3 cellular contexts compared by ENCODE assay signal in the genomic region with DNA sequence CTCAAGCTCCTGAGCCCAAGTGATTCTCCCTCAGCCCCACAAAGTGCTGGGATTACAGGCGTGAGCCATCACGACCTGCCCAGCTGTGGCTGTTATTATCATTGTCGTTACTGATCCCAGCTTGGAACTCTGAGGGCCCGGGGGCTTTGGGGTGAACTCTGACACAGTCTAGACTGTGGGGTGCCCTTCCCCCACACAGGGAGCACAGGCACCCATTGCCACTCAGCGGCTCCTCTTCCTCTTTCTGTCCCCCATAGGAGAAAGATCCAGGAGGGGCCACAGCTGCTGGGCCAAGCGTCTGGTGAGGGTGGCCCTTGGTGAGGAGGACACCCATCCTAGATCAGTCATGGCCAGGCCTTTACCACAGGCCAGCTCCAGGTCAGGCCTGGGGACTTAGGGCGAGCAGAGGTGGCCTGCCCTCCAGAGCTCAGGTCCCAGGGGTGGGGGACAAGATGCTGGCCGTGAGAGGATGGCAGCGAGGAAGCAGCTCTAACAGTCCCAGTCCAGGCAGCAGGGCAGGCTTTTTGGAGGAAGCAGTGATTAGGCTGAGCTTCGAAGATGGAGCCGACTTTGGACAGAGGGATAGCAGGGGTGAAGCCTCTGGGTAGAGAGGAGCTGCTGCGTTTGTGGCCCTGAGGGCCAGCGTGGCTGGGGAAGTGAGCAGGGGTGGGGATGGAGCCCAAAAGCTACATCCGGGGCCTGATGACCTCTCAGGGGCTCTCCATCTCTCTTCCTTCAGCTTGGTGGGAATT.
TF ChIP-seq lines count a peak whose summit lies in the region.

No MANE protein-coding gene starts in this region.

TF ChIP-seq in HEK293, 187 proteins besides CTCF, POLR2A, EP300 and RAD21:
- TF ChIP-seq, protein P1, sequence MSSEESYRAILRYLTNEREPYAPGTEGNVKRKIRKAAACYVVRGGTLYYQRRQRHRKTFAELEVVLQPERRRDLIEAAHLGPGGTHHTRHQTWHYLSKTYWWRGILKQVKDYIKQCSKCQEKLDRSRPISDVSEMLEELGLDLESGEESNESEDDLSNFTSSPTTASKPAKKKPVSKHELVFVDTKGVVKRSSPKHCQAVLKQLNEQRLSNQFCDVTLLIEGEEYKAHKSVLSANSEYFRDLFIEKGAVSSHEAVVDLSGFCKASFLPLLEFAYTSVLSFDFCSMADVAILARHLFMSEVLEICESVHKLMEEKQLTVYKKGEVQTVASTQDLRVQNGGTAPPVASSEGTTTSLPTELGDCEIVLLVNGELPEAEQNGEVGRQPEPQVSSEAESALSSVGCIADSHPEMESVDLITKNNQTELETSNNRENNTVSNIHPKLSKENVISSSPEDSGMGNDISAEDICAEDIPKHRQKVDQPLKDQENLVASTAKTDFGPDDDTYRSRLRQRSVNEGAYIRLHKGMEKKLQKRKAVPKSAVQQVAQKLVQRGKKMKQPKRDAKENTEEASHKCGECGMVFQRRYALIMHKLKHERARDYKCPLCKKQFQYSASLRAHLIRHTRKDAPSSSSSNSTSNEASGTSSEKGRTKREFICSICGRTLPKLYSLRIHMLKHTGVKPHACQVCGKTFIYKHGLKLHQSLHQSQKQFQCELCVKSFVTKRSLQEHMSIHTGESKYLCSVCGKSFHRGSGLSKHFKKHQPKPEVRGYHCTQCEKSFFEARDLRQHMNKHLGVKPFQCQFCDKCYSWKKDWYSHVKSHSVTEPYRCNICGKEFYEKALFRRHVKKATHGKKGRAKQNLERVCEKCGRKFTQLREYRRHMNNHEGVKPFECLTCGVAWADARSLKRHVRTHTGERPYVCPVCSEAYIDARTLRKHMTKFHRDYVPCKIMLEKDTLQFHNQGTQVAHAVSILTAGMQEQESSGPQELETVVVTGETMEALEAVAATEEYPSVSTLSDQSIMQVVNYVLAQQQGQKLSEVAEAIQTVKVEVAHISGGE (tag by site-specific recombination; conservative IDR thresholded peaks at IDR 0.05; ENCODE audit: low read depth), result no peak
- TF ChIP-seq ZNF658 (tag by site-specific recombination; IDR thresholded peaks at IDR 0.05) (no peak), ZNF223 (tag by site-specific recombination; IDR thresholded peaks at IDR 0.05) (no peak), ZNF138 (tag by site-specific recombination; IDR thresholded peaks at IDR 0.05; ENCODE audit: borderline replicate concordance) (no peak), ZNF24 (tag by site-specific recombination; IDR thresholded peaks at IDR 0.05) (no peak), ZNF677 (tag by site-specific recombination; IDR thresholded peaks at IDR 0.05) (no peak), MYNN (tag by site-specific recombination; IDR thresholded peaks at IDR 0.05; ENCODE audit: borderline replicate concordance) (no peak), ZNF335 (tag by site-specific recombination; conservative IDR thresholded peaks at IDR 0.05) (0 out of 2 replicates have a peak, but pooled peaks have one; percentile 38)

TF ChIP-seq in K562, 482 proteins besides CTCF, POLR2A, EP300 and RAD21 (continues in another document):
- no peak for TF ChIP-seq ZNF57 (CRISPR knock-in tag; IDR thresholded peaks at IDR 0.05)
- peak; percentile 11; the same call in 1 of the 2 replicates for TF ChIP-seq ZNF239 (CRISPR knock-in tag; IDR thresholded peaks at IDR 0.05)
- TF ChIP-seq, protein P2, sequence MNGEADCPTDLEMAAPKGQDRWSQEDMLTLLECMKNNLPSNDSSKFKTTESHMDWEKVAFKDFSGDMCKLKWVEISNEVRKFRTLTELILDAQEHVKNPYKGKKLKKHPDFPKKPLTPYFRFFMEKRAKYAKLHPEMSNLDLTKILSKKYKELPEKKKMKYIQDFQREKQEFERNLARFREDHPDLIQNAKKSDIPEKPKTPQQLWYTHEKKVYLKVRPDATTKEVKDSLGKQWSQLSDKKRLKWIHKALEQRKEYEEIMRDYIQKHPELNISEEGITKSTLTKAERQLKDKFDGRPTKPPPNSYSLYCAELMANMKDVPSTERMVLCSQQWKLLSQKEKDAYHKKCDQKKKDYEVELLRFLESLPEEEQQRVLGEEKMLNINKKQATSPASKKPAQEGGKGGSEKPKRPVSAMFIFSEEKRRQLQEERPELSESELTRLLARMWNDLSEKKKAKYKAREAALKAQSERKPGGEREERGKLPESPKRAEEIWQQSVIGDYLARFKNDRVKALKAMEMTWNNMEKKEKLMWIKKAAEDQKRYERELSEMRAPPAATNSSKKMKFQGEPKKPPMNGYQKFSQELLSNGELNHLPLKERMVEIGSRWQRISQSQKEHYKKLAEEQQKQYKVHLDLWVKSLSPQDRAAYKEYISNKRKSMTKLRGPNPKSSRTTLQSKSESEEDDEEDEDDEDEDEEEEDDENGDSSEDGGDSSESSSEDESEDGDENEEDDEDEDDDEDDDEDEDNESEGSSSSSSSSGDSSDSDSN (IDR thresholded peaks at IDR 0.05; ENCODE audit: borderline replicate concordance in 1 of 2, low read depth in 2 of 2, low read length in 2 of 2), result 0 out of 4 replicates have a peak, but pooled peaks of 1 of the 2 experiments have one; percentile 22
- no peak for TF ChIP-seq ZNF217 (CRISPR knock-in tag; IDR thresholded peaks at IDR 0.05)
- TF ChIP-seq SRSF3 (IDR thresholded peaks at IDR 0.05; ENCODE audit: insufficient read depth, low read length), result no peak
- TF ChIP-seq, protein P3, sequence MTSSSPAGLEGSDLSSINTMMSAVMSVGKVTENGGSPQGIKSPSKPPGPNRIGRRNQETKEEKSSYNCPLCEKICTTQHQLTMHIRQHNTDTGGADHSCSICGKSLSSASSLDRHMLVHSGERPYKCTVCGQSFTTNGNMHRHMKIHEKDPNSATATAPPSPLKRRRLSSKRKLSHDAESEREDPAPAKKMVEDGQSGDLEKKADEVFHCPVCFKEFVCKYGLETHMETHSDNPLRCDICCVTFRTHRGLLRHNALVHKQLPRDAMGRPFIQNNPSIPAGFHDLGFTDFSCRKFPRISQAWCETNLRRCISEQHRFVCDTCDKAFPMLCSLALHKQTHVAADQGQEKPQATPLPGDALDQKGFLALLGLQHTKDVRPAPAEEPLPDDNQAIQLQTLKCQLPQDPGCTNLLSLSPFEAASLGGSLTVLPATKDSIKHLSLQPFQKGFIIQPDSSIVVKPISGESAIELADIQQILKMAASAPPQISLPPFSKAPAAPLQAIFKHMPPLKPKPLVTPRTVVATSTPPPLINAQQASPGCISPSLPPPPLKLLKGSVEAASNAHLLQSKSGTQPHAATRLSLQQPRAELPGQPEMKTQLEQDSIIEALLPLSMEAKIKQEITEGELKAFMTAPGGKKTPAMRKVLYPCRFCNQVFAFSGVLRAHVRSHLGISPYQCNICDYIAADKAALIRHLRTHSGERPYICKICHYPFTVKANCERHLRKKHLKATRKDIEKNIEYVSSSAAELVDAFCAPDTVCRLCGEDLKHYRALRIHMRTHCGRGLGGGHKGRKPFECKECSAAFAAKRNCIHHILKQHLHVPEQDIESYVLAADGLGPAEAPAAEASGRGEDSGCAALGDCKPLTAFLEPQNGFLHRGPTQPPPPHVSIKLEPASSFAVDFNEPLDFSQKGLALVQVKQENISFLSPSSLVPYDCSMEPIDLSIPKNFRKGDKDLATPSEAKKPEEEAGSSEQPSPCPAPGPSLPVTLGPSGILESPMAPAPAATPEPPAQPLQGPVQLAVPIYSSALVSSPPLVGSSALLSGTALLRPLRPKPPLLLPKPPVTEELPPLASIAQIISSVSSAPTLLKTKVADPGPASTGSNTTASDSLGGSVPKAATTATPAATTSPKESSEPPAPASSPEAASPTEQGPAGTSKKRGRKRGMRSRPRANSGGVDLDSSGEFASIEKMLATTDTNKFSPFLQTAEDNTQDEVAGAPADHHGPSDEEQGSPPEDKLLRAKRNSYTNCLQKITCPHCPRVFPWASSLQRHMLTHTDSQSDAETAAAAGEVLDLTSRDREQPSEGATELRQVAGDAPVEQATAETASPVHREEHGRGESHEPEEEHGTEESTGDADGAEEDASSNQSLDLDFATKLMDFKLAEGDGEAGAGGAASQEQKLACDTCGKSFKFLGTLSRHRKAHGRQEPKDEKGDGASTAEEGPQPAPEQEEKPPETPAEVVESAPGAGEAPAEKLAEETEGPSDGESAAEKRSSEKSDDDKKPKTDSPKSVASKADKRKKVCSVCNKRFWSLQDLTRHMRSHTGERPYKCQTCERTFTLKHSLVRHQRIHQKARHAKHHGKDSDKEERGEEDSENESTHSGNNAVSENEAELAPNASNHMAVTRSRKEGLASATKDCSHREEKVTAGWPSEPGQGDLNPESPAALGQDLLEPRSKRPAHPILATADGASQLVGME (CRISPR knock-in tag; IDR thresholded peaks at IDR 0.05), result 0 out of 2 replicates have a peak, but pooled peaks have one; percentile 47
- no peak for TF ChIP-seq MAFG (tag; conservative IDR thresholded peaks at IDR 0.05)
- TF ChIP-seq, protein P4, sequence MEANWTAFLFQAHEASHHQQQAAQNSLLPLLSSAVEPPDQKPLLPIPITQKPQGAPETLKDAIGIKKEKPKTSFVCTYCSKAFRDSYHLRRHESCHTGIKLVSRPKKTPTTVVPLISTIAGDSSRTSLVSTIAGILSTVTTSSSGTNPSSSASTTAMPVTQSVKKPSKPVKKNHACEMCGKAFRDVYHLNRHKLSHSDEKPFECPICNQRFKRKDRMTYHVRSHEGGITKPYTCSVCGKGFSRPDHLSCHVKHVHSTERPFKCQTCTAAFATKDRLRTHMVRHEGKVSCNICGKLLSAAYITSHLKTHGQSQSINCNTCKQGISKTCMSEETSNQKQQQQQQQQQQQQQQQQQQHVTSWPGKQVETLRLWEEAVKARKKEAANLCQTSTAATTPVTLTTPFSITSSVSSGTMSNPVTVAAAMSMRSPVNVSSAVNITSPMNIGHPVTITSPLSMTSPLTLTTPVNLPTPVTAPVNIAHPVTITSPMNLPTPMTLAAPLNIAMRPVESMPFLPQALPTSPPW (CRISPR knock-in tag; IDR thresholded peaks at IDR 0.05), result 0 out of 2 replicates have a peak, but pooled peaks have one; percentile 0
- TF ChIP-seq FUS (optimal IDR thresholded peaks at IDR 0.05; ENCODE audit: low read depth, low read length), result no peak

TF ChIP-seq in HEK293T, 16 proteins besides CTCF, POLR2A, EP300 and RAD21:
- TF ChIP-seq CTBP1 (IDR thresholded peaks at IDR 0.05; ENCODE audit: borderline replicate concordance) (no peak), SUZ12 (IDR thresholded peaks at IDR 0.05) (no peak), FOXM1 (IDR thresholded peaks at IDR 0.05; ENCODE audit: borderline replicate concordance) (no peak), TARDBP (IDR thresholded peaks at IDR 0.05) (no peak), ELF4 (IDR thresholded peaks at IDR 0.05) (no peak), L3MBTL2 (conservative IDR thresholded peaks at IDR 0.05) (no peak), FOXA1 (IDR thresholded peaks at IDR 0.05) (no peak)
- TF ChIP-seq, protein P5, sequence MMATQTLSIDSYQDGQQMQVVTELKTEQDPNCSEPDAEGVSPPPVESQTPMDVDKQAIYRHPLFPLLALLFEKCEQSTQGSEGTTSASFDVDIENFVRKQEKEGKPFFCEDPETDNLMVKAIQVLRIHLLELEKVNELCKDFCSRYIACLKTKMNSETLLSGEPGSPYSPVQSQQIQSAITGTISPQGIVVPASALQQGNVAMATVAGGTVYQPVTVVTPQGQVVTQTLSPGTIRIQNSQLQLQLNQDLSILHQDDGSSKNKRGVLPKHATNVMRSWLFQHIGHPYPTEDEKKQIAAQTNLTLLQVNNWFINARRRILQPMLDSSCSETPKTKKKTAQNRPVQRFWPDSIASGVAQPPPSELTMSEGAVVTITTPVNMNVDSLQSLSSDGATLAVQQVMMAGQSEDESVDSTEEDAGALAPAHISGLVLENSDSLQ (IDR thresholded peaks at IDR 0.05), result no peak
